ENCODE assay signal across 20 cellular contexts in genomic region chr20:54362283-54362682, GRCh38.
"Had no signal": no experiment of that assay in that cellular context is flagged by ENCODE, and none has a peak within 500 bp of the region (broad histone marks: within the 10 kb centered on the region; RNA-seq: fewer than 3 reads in every experiment).

No MANE protein-coding gene starts in this region.

- H3K4me1 Mint-ChIP-seq: natural killer cell, neural crest cell had no signal

- FAIRE-seq: endothelial cell of umbilical vein, frontal cortex, islet of Langerhans, small intestine had no signal

- H3K9me3 Mint-ChIP-seq: endodermal cell, natural killer cell had no signal

- ATAC-seq: heart left ventricle, mucosa of descending colon, natural killer cell had no signal

- H3K27ac Mint-ChIP-seq: endodermal cell, natural killer cell had no signal

- DNase-seq: effector CD4-positive, alpha-beta T cell; endodermal cell; erythroblast; heart left ventricle; hippocampal formation; mammary epithelial cell; mucosa of descending colon; natural killer cell; small intestine; stimulated activated CD4-positive, alpha-beta T cell treated with anti-CD3 and anti-CD28 coated beads, Interleukin-12 subunit alpha, Interleukin-12 subunit beta, amount 100 ng/mL, for 4 hours; stimulated activated naive CD4-positive, alpha-beta T cell; stomach; substantia nigra; trophoblast cell had no signal

- H3K9me3 ChIP-seq: heart left ventricle, mucosa of descending colon, right atrium auricular region, stomach had no signal

- H3K27me3 ChIP-seq: heart left ventricle, right atrium auricular region, stomach had no signal

- H3K4me3 ChIP-seq: coronary artery, heart left ventricle, mucosa of descending colon, right atrium auricular region, stomach had no signal

- H3K4me1 ChIP-seq: heart left ventricle, right atrium auricular region, stomach had no signal

- H3K4me3 Mint-ChIP-seq: endodermal cell, natural killer cell, neural crest cell had no signal

- H3K36me3 Mint-ChIP-seq: natural killer cell had no signal

- H3K27ac ChIP-seq: coronary artery, heart left ventricle, right atrium auricular region, stomach had no signal

- H3K36me3 ChIP-seq: heart left ventricle, right atrium auricular region, stomach had no signal
